In the genomic region with DNA sequence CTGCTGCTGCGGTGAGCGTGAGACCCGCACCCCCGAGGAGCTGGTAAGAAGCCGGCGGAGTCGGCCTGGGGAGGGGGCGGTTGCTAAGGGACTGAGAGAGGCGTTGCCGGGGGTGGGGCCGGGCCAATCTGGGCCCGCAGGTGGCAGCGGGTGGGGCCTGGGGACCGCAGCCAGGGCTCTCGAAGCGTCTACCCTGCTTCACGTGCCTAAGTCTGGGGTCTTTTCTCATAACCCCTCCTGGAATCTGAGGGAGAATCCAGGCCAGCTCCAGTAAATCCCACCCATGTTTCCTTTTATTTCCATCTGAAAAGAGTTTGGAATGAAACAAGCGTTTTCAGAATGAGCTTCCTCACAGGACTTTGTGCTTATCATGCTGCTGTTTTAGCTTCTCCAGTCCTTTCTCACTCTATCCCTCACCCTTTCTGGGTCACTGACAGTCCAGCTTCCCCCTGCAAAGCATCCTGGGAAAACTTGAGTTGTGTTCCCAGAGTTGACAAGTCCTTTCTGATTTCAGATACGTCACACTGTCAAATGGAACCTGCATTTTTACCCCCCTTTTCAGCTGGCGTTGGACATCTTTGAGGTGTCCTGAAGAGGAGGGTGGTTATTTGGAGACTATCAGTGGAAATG, we compare ENCODE assay signal across 8 cellular contexts. TPM values are rescaled to one million over a fixed set of nuclear protein-coding genes. Genes with fewer than 3 reads are reported as not detected.
A peak's percentile ranks its signal among the peaks of the same experiment; 100 is the strongest.
DNase-seq lines count a peak whose midpoint lies in the region; ATAC-seq, FAIRE-seq and TF ChIP-seq lines count a peak whose summit lies in the region.

No MANE protein-coding gene starts in this region.

- peak; percentile 48 for ATAC-seq in HG02798 (IDR thresholded peaks at IDR 0.05; ENCODE audit: poor library complexity, unreplicated experiment)

- no peaks in the 10 kb centered on the region for H3K36me3 ChIP-seq in ACC112 (ENCODE audit: insufficient read depth, low read length)
- H3K36me3 ChIP-seq in testis (ENCODE audit: low read depth, missing control alignments) = no peaks in the 10 kb centered on the region

- no peak for FAIRE-seq in GM12892 (lab: Jason Lieb, UNC)

- no peak for TF ChIP-seq POLR2A in GM12892 (IDR thresholded peaks at IDR 0.05; ENCODE audit: low read depth, low read length)
- no peak for TF ChIP-seq POLR2A in lower leg skin (IDR thresholded peaks at IDR 0.05)
- no peak for TF ChIP-seq POLR2A in testis (IDR thresholded peaks at IDR 0.05)

- no peaks in the 10 kb centered on the region for H3K9me3 ChIP-seq in testis

- H3K4me1 ChIP-seq in ACC112 (ENCODE audit: control insufficient read depth, insufficient read depth, low read length, unreplicated experiment) = peaks cover 29% of the 10 kb centered on the region
- peaks cover 24% of the 10 kb centered on the region for H3K4me1 ChIP-seq in testis

- no peak for TF ChIP-seq CTCF in choroid plexus epithelial cell (conservative IDR thresholded peaks at IDR 0.05; ENCODE audit: low read depth, low read length)
- TF ChIP-seq CTCF in lower leg skin (IDR thresholded peaks at IDR 0.05) = no peak
- no peak for TF ChIP-seq CTCF in testis (IDR thresholded peaks at IDR 0.05)

- H3K79me2 ChIP-seq in ACC112 (ENCODE audit: control insufficient read depth, insufficient read depth, low read length, unreplicated experiment) = peaks cover 44% of the 10 kb centered on the region

- peak overlapping the region; percentile 83 for H3K4me3 ChIP-seq in ACC112 (ENCODE audit: low read depth, low read length)
- peak overlapping the region; percentile 97 for H3K4me3 ChIP-seq in choroid plexus epithelial cell (ENCODE audit: low read depth, low read length)
- H3K4me3 ChIP-seq in lower leg skin (ENCODE audit: low read depth, poor library complexity, severe bottlenecking) = peak overlapping the region; percentile 74
- H3K4me3 ChIP-seq in testis = peak overlapping the region; percentile 67 to 69

- H3K27me3 ChIP-seq in ACC112 (ENCODE audit: insufficient read depth, low read length) (no peaks in the 10 kb centered on the region), testis (no peaks in the 10 kb centered on the region)

- WGBS in lower leg skin, 2 donors = 2% methylated on average over 19 to 20 of the region's 20 CpGs
- 0% methylated on average over 19 to 20 of the region's 20 CpGs for WGBS in testis, 2 donors

- DNase-seq in GM12892 (ENCODE audit: insufficient read length) = peak; percentile 78
- DNase-seq in NCI-H748 treated with DMSO at 0.1 percent for 48 hours (lab: John Stamatoyannopoulos, UW) = peak; percentile 37
- peak; percentile 44 for DNase-seq in choroid plexus epithelial cell (ENCODE audit: low read depth)
- DNase-seq in lower leg skin (ENCODE audit: low spot score in 2 of 2) = no peak
- DNase-seq in testis = peak; percentile 55
- no peak for DNase-seq in stimulated activated CD4-positive, alpha-beta T cell treated with anti-CD3 and anti-CD28 coated beads, Interleukin-2, amount 100 ng/mL, for 48 hours

- H2AFZ ChIP-seq in ACC112 (ENCODE audit: low read length, unreplicated experiment) = peak overlapping the region; percentile 58

- H3K27ac ChIP-seq in ACC112 (ENCODE audit: low read depth, low read length) (peak overlapping the region; percentile 65), testis (peak overlapping the region; percentile 95 to 98)

- intact Hi-C loops in lower leg skin (cut with DNase I; ENCODE audit: low total_unique reads) = no loop called here
- intact Hi-C loops in testis (cut with DNase I; ENCODE audit: low total_unique reads) = loop anchor here (10.0 kb wide), 1 partner anchor 72 kb away; a partner anchor contains a TSS

RNA-seq across cellular contexts. Expression of a gene that starts 0.4 kb away (rescaled TPM):
- polyA plus RNA-seq in GM12892 (2012; ENCODE audit: missing spikeins) = 14.2 TPM
- total RNA-seq in lower leg skin (10 to 100 TPM in 2 of 4 donors, 1 to 10 TPM in 2; 7.0 to 12.4 (median 10.9) TPM), testis (10 to 100 TPM; 57.1 to 91.7 TPM)
- polyA plus RNA-seq in testis (ENCODE audit: insufficient read depth, low read depth, low replicate concordance) = 47.9 TPM

RNA-seq across cellular contexts. Expression of a gene that starts 0.7 kb away (rescaled TPM):
- 7.4 TPM for polyA plus RNA-seq in GM12892 (2012; ENCODE audit: missing spikeins)
- total RNA-seq in lower leg skin = 10 to 100 TPM; 25.9 to 41.8 (median 33.0) TPM
- 10 to 100 TPM; 68.3 to 78.3 TPM for total RNA-seq in testis
- 30.4 TPM for polyA plus RNA-seq in testis (ENCODE audit: insufficient read depth, low read depth, low replicate concordance)

RNA-seq across cellular contexts. Expression of a gene that starts 41.2 kb away (rescaled TPM):
- polyA plus RNA-seq in GM12892 (2012; ENCODE audit: missing spikeins) = 0.83 TPM
- total RNA-seq in lower leg skin (not detected), testis (not detected)
- not detected for polyA plus RNA-seq in testis (ENCODE audit: insufficient read depth, low read depth, low replicate concordance)

RNA-seq across cellular contexts. Expression of a gene that starts 44.4 kb away (rescaled TPM):
- polyA plus RNA-seq in GM12892 (2012; ENCODE audit: missing spikeins) = 2.3 TPM
- total RNA-seq in lower leg skin (1 to 10 TPM in 2 of 4 donors, not detected in 2; 1.6 to 2.8 TPM), testis (10 to 100 TPM; 26.0 to 34.5 TPM)
- 64.2 TPM for polyA plus RNA-seq in testis (ENCODE audit: insufficient read depth, low read depth, low replicate concordance)

RNA-seq across cellular contexts. Expression of a gene that starts 52.3 kb away (rescaled TPM):
- not detected for polyA plus RNA-seq in GM12892 (2012; ENCODE audit: missing spikeins)
- total RNA-seq in lower leg skin (not detected), testis (under 1 TPM in 1 of 2 donors, not detected in 1; 0.50 TPM)
- polyA plus RNA-seq in testis (ENCODE audit: insufficient read depth, low read depth, low replicate concordance) = not detected

Comparison
In these comparisons a context has a peak if more than half of its experiments do, and no peak if none do; other contexts are left out.
1. DNase-seq: peak in GM12892 (single experiment), NCI-H748 treated with DMSO at 0.1 percent for 48 hours (single experiment), choroid plexus epithelial cell (single experiment) and testis (single experiment); none in lower leg skin (0 of 2) and stimulated activated CD4-positive, alpha-beta T cell treated with anti-CD3 and anti-CD28 coated beads, Interleukin-2, amount 100 ng/mL, for 48 hours (0 of 2).
2. RNA of a gene that starts 0.4 kb away (total RNA-seq): 57.1 to 91.7 TPM in testis; 7.0 to 12.4 TPM in lower leg skin; every median in the first group is over 4 times any median in the second.
3. Peak in every context shown above with its lines, with median percentiles within 50 percentile points of each other: H3K4me3 ChIP-seq.